In genomic region chr18:26710460-26711096, GRCh38 we compare ENCODE assay signal across 7 cellular contexts.
DNase-seq lines count a peak whose midpoint lies in the region; ATAC-seq and TF ChIP-seq lines count a peak whose summit lies in the region.

No MANE protein-coding gene starts in this region.

- no peak overlapping the region for H3K4me3 Mint-ChIP-seq in GM23338

- peaks cover 33% of the 10 kb centered on the region for H3K4me1 Mint-ChIP-seq in GM23338

- H3K79me2 ChIP-seq in GM23338 (replicated peaks; ENCODE audit: insufficient read depth) = no peaks in the 10 kb centered on the region

- no peaks in the 10 kb centered on the region for H3K36me3 Mint-ChIP-seq in GM23338 (ENCODE audit: low read depth)

- ATAC-seq in GM18873 (IDR thresholded peaks at IDR 0.05; ENCODE audit: low FRiP score, unreplicated experiment) (peak; percentile 80), GM23338 (peak; percentile 28)

- no peak overlapping the region for H3K27ac Mint-ChIP-seq in GM23338

- no peaks in the 10 kb centered on the region for H3K27me3 ChIP-seq in GM23338 (ENCODE audit: insufficient read depth)
- no peaks in the 10 kb centered on the region; the same call in 1 of the 2 replicates for H3K27me3 ChIP-seq in iPS-20b (ENCODE audit: insufficient read depth, low read length)

- no peaks in the 10 kb centered on the region for H3F3A ChIP-seq in GM23338 (replicated peaks; ENCODE audit: low read depth)

- H3K27ac ChIP-seq in GM23338 (ENCODE audit: low read depth) (no peak overlapping the region), KOPT-K1 (ENCODE audit: low read depth, low read length, poor library complexity, severe bottlenecking) (peak overlapping the region; percentile 100), iPS-20b (ENCODE audit: low read length) (no peak overlapping the region)

- H4K20me1 ChIP-seq in GM23338 (replicated peaks; ENCODE audit: insufficient read depth) = no peaks in the 10 kb centered on the region

- no peaks in the 10 kb centered on the region for H3K9me2 ChIP-seq in GM23338 (ENCODE audit: insufficient read depth)

- TF ChIP-seq CTCF in GM23338 (conservative IDR thresholded peaks at IDR 0.05; ENCODE audit: low read depth in 2 of 2) = no peak

- peak overlapping the region; percentile 56; the same call in 1 of the 2 replicates for H3K4me2 ChIP-seq in GM23338

- DNase-seq in GM23338 (ENCODE audit: low spot score) (no peak), NCI-H446 (lab: John Stamatoyannopoulos, UW) (no peak), NCI-H345 treated with DMSO at 0.1 percent for 48 hours (lab: John Stamatoyannopoulos, UW; ENCODE audit: unreplicated experiment) (no peak)
- no peak for DNase-seq in activated CD4-positive, alpha-beta T cell treated with anti-CD3 and anti-CD28 coated beads for 4 hours

- H3K4me3 ChIP-seq in GM23338 (no peak overlapping the region), iPS-20b (ENCODE audit: low read length) (peak overlapping the region; percentile 7; the same call in 1 of the 2 replicates)

- H3K9ac ChIP-seq in iPS-20b (ENCODE audit: low read depth, low read length) = no peak overlapping the region

- H3K36me3 ChIP-seq in GM23338 (ENCODE audit: insufficient read depth) (no peaks in the 10 kb centered on the region), KOPT-K1 (ENCODE audit: insufficient read depth, low read length) (no peaks in the 10 kb centered on the region), iPS-20b (ENCODE audit: insufficient read depth, low read depth, low read length) (no peaks in the 10 kb centered on the region)

- peaks cover 4% of the 10 kb centered on the region for H3K27me3 Mint-ChIP-seq in GM23338 (ENCODE audit: insufficient read depth, low read depth, poor library complexity)

- H3K4me1 ChIP-seq in GM23338 (ENCODE audit: insufficient read depth) = peaks cover 14% of the 10 kb centered on the region
- H3K4me1 ChIP-seq in iPS-20b (ENCODE audit: insufficient read depth, low read length) = peaks cover 28% of the 10 kb centered on the region

- H3K9me3 Mint-ChIP-seq in GM23338 = no peaks in the 10 kb centered on the region

- peak overlapping the region; percentile 92 for H2AFZ ChIP-seq in GM23338

- H3K9me3 ChIP-seq in KOPT-K1 (ENCODE audit: insufficient read depth, low read length, poor library complexity, severe bottlenecking) (peaks cover 4% of the 10 kb centered on the region), iPS-20b (ENCODE audit: insufficient read depth, low read depth, low read length) (no peaks in the 10 kb centered on the region)

TF ChIP-seq in GM23338, 12 proteins besides CTCF, POLR2A, EP300 and RAD21:
- TF ChIP-seq POLR2AphosphoS5 (IDR thresholded peaks at IDR 0.05; ENCODE audit: low read depth) (no peak), ZNF114 (CRISPR knock-in tag; IDR thresholded peaks at IDR 0.05) (no peak), EZH2phosphoT487 (IDR thresholded peaks at IDR 0.05; ENCODE audit: unreplicated experiment) (no peak)
